1 cellular context compared by ENCODE assay signal in genomic region chr15:52806284-52806655, GRCh38.
TF ChIP-seq lines count a peak whose summit lies in the region.

No MANE protein-coding gene starts in this region.

TF ChIP-seq in WTC11, 78 proteins besides CTCF, POLR2A, EP300 and RAD21 (continued from another document):
- no peak for TF ChIP-seq PRDM15 (CRISPR knock-in tag; IDR thresholded peaks at IDR 0.05)
- TF ChIP-seq ETV6 (CRISPR knock-in tag; IDR thresholded peaks at IDR 0.05) = no peak
- TF ChIP-seq JAZF1 (CRISPR knock-in tag; IDR thresholded peaks at IDR 0.05) = no peak
- TF ChIP-seq ATF2 (CRISPR knock-in tag; IDR thresholded peaks at IDR 0.05; ENCODE audit: borderline replicate concordance, low read depth) = no peak
- TF ChIP-seq MYBL2 (CRISPR knock-in tag; IDR thresholded peaks at IDR 0.05) = no peak
- no peak for TF ChIP-seq ZNF219 (CRISPR knock-in tag; IDR thresholded peaks at IDR 0.05; ENCODE audit: borderline replicate concordance)
- no peak for TF ChIP-seq HMGXB4 (CRISPR knock-in tag; IDR thresholded peaks at IDR 0.05)
- no peak for TF ChIP-seq SMAD4 (CRISPR knock-in tag; IDR thresholded peaks at IDR 0.05)
- no peak for TF ChIP-seq CREM (CRISPR knock-in tag; IDR thresholded peaks at IDR 0.05)
- TF ChIP-seq SOX15 (CRISPR knock-in tag; IDR thresholded peaks at IDR 0.05) = no peak
- no peak for TF ChIP-seq CREB1 (CRISPR knock-in tag; IDR thresholded peaks at IDR 0.05)
- no peak for TF ChIP-seq E2F1 (CRISPR knock-in tag; IDR thresholded peaks at IDR 0.05)
- no peak for TF ChIP-seq GRHL2 (CRISPR knock-in tag; IDR thresholded peaks at IDR 0.05; ENCODE audit: insufficient replicate concordance, severe bottlenecking)
- TF ChIP-seq FOXK1 (CRISPR knock-in tag; IDR thresholded peaks at IDR 0.05) = no peak
TF ChIP-seq in WTC11: peak in this region for 0.
